ENCODE assay signal across 19 cellular contexts in genomic region chr7:151053091-151053490, GRCh38. TPM values are rescaled to one million over a fixed set of nuclear protein-coding genes. Genes with fewer than 3 reads are reported as not detected.
"Had no signal": no experiment of that assay in that cellular context is flagged by ENCODE, and none has a peak within 500 bp of the region (broad histone marks: within the 10 kb centered on the region; RNA-seq: fewer than 3 reads in every experiment).

No MANE protein-coding gene starts in this region.

- H3K27ac ChIP-seq: esophagus muscularis mucosa, left ventricle myocardium inferior, prostate gland, thyroid gland had no signal

- DNase-seq: activated CD4-positive, alpha-beta T cell treated with anti-CD3 and anti-CD28 coated beads, Interleukin-2, amount 50 U/mL, for 48 hours; activated gamma-delta T cell treated with Interleukin-2 at 50 U/mL for 16 hours; activated T-cell treated with anti-CD3 and anti-CD28 coated beads for 4 hours; amniotic stem cell; dermis blood vessel endothelial cell; effector memory CD4-positive, alpha-beta T cell; immature natural killer cell; kidney glomerular epithelial cell; left ventricle myocardium inferior; right cardiac atrium; stimulated activated CD4-positive, alpha-beta T cell treated with anti-CD3 and anti-CD28 coated beads, Interleukin-2, amount 100 ng/mL, for 24 hours; stimulated activated naive CD4-positive, alpha-beta T cell treated with Interleukin-2 at 50 U/mL for 16 hours; T-helper 9 cell; thyroid gland had no signal

- H3K36me3 ChIP-seq: left ventricle myocardium inferior, prostate gland, thyroid gland had no signal

- H3K27me3 ChIP-seq: thyroid gland had no signal

- ATAC-seq: activated naive CD4-positive, alpha-beta T cell treated with anti-CD3 and anti-CD28 coated beads, Interleukin-2, amount 50 U/mL, for 72 hours; right cardiac atrium had no signal

- H3K9me3 ChIP-seq: esophagus muscularis mucosa, left ventricle myocardium inferior, prostate gland, thyroid gland had no signal

- H3K4me3 ChIP-seq: esophagus muscularis mucosa, left ventricle myocardium inferior, prostate gland, thyroid gland had no signal

- FAIRE-seq: endothelial cell of umbilical vein had no signal

RNA-seq across cellular contexts. Expression of gene ASIC3, which starts 4.8 kb away (rescaled TPM):
- total RNA-seq: dermis blood vessel endothelial cell, skeletal muscle tissue had no signal
- polyA plus RNA-seq: immature natural killer cell had no signal
